Comparison of ENCODE assay signal across 8 cellular contexts in the genomic region with DNA sequence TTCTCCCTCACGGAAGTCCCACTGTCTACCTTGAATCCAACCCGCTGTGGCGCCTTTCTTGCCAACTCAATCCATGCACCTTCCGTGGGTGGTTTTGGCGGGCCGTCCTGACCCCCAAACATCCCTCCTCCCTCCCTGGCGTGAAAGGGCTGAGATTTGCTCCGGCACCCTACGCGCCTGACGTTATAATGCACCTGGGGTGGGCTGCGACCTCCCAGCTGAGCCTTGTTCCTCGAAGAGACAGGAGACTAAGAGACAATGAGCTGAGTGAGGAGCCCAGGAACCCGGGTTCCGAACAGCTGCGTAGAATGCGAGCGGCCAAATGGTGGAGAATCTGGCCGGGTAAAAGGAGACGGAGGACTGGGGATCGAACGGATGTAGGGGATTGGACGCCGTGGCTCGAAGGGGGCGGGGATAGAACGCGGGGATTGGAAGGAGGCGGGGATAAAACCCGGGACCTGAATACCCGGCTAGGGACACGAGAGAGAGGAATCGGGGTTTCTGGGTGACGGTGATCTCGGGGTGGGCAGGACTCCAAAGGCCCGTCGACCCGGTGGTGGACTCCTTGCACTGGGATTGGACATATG. TPM values are rescaled to one million over a fixed set of nuclear protein-coding genes. Genes with fewer than 3 reads are reported as not detected.
DNase-seq lines count a peak whose midpoint lies in the region; ATAC-seq and TF ChIP-seq lines count a peak whose summit lies in the region.

A gene (plus strand): TSS at position 461 of the 587 bp plus-strand sequence. CDS start 1,137 bp downstream, outside the sequence.

- peaks cover 21% of the 10 kb centered on the region for H3K36me3 Mint-ChIP-seq in endothelial cell (ENCODE audit: low read depth, unreplicated experiment)

- peaks cover 26% of the 10 kb centered on the region for H3K27me3 Mint-ChIP-seq in endothelial cell (ENCODE audit: unreplicated experiment)

- peaks cover 38% of the 10 kb centered on the region for H3K4me1 Mint-ChIP-seq in endothelial cell (ENCODE audit: unreplicated experiment)

- TF ChIP-seq CTCF in endothelial cell (IDR thresholded peaks at IDR 0.05; ENCODE audit: unreplicated experiment), result no peak

- DNase-seq in DMS 273 treated with DMSO at 0.1 percent for 48 hours (lab: John Stamatoyannopoulos, UW) (peak; percentile 79), NCI-H2107 (lab: John Stamatoyannopoulos, UW) (peak; percentile 93), endothelial cell (ENCODE audit: low spot score) (peak; percentile 79), medulla oblongata (ENCODE audit: extremely low spot score) (peak; percentile 85)
- peak; percentile 49 for DNase-seq in activated CD8-positive, alpha-beta memory T cell treated with anti-CD3 and anti-CD28 coated beads, Interleukin-2, amount 50 U/mL, for 4 hours
- peak in 2 of 3 donors; percentile 50 to 57 for DNase-seq in stimulated activated CD4-positive, alpha-beta T cell treated with anti-CD3 and anti-CD28 coated beads, TNF-alpha, amount 100 ng/mL, for 48 hours (ENCODE audit: low read depth in 3 of 3)

- no peak for ATAC-seq in HG02840 (IDR thresholded peaks at IDR 0.05; ENCODE audit: low FRiP score, unreplicated experiment)
- ATAC-seq in GM21737 (IDR thresholded peaks at IDR 0.05; ENCODE audit: unreplicated experiment), result no peak

- H3K27ac Mint-ChIP-seq in endothelial cell (ENCODE audit: unreplicated experiment), result peak within 1 kb of the TSS; percentile 79

- H3K4me3 Mint-ChIP-seq in endothelial cell (ENCODE audit: unreplicated experiment), result peak within 1 kb of the TSS; percentile 96

- no peaks in the 10 kb centered on the region for H3K9me3 Mint-ChIP-seq in endothelial cell (ENCODE audit: unreplicated experiment)

RNA-seq across cellular contexts. Expression of the gene that starts here (rescaled TPM):
- 94.1 TPM for total RNA-seq in endothelial cell (ENCODE audit: unreplicated experiment)
